28 cellular contexts compared by ENCODE assay signal in the genomic region with DNA sequence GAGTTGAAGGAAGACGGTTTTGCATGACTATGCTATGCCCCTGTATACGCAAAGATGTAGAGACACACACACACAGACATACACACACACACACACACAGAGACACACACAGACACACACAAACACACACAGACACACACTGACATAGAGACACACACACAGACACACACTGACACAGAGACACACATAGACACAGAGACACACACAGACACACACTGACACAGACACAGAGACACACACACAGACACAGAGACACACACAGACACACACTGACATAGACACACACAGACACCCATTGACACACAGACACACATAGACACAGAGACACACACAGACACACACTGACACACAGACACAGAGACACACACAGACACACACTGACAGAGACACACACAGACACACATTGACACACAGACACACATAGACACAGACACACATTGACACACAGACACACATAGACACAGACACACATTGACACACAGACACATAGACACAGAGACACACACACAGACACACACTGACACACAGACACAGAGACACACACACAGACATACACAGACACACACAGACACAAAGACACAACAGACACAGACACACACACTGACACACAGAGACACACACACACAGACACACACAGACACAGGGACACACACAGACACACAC.
DNase-seq lines count a peak whose midpoint lies in the region; ATAC-seq and TF ChIP-seq lines count a peak whose summit lies in the region.
"Had no signal": no experiment of that assay in that cellular context is flagged by ENCODE, and none has a peak within 500 bp of the region (broad histone marks: within the 10 kb centered on the region; RNA-seq: fewer than 3 reads in every experiment).

No MANE protein-coding gene starts in this region.

- H3K9ac ChIP-seq in OCI-LY1 (ENCODE audit: low read length), result no peak overlapping the region

- H3K36me3 ChIP-seq in OCI-LY1 (ENCODE audit: insufficient read depth, low read length) (peaks cover 10% of the 10 kb centered on the region), vagina (no peaks in the 10 kb centered on the region)
- H3K36me3 ChIP-seq: BE2C, esophagus squamous epithelium, left lung, upper lobe of left lung had no signal

- H3K4me1 Mint-ChIP-seq in stimulated activated naive CD8-positive, alpha-beta T cell treated with anti-CD3 and anti-CD28 coated beads, Interleukin-15, amount 100 ng/mL, for 72 hours, result peaks cover 18% of the 10 kb centered on the region
- H3K4me1 Mint-ChIP-seq: endodermal cell had no signal

- intact Hi-C loops in vagina (cut with DNase I), result no loop called here

- TF ChIP-seq POLR2A in vagina (IDR thresholded peaks at IDR 0.05), result no peak

- peak overlapping the region; percentile 57 for H3K27ac ChIP-seq in OCI-LY1 (ENCODE audit: low read depth, low read length, poor library complexity, severe bottlenecking)
- peak overlapping the region; percentile 30 for H3K27ac ChIP-seq in vagina
- H3K27ac ChIP-seq: coronary artery, esophagus squamous epithelium, hepatocyte, left lung, upper lobe of left lung had no signal

- H3K9me3 ChIP-seq in OCI-LY1 (ENCODE audit: low read length), result no peaks in the 10 kb centered on the region
- no peaks in the 10 kb centered on the region for H3K9me3 ChIP-seq in mononuclear cell (ENCODE audit: low read depth, low read length)
- no peaks in the 10 kb centered on the region for H3K9me3 ChIP-seq in vagina
- H3K9me3 ChIP-seq: BE2C, esophagus squamous epithelium, left lung, upper lobe of left lung had no signal

- H4K20me1 ChIP-seq in OCI-LY1 (ENCODE audit: insufficient read depth, low read length), result no peaks in the 10 kb centered on the region

- TF ChIP-seq CTCF in OCI-LY1 (IDR thresholded peaks at IDR 0.05; ENCODE audit: low read length), result no peak
- TF ChIP-seq CTCF in vagina (IDR thresholded peaks at IDR 0.05), result no peak

- peaks cover 31% of the 10 kb centered on the region for H3K4me1 ChIP-seq in OCI-LY1 (ENCODE audit: insufficient read depth, low read length, severe bottlenecking)
- peaks cover 51% of the 10 kb centered on the region for H3K4me1 ChIP-seq in mononuclear cell (ENCODE audit: insufficient read depth, low read length)
- peaks cover 64% of the 10 kb centered on the region for H3K4me1 ChIP-seq in vagina
- H3K4me1 ChIP-seq: BE2C had no signal

- H3K9me3 Mint-ChIP-seq in stimulated activated naive CD8-positive, alpha-beta T cell treated with anti-CD3 and anti-CD28 coated beads, Interleukin-15, amount 100 ng/mL, for 72 hours, result no peaks in the 10 kb centered on the region
- H3K9me3 Mint-ChIP-seq: activated T-helper 1 cell treated with anti-CD3 and anti-CD28 coated beads, Interleukin-12 subunit alpha, Interleukin-12 subunit beta, Interleukin-2, Interleukin-4 antibody, amounts not matched to agents 30 ng/mL and 10 ng/mL and 1 ng/mL, durations not matched to agents 14 hours and 24 hours and 36 hours; endodermal cell; immature natural killer cell; mesothelial cell of epicardium had no signal

- no peak for DNase-seq in stimulated activated naive CD8-positive, alpha-beta T cell treated with anti-CD3 and anti-CD28 coated beads, Interleukin-15, amount 100 ng/mL, for 72 hours
- DNase-seq in stimulated activated naive CD8-positive, alpha-beta T cell treated with anti-CD3 and anti-CD28 coated beads, Interleukin-15, Interleukin-2, amounts not matched to agents 100 U/mL and 50 U/mL, for 24 hours, result no peak
- no peak for DNase-seq in vagina (ENCODE audit: extremely low spot score in 2 of 2)
- DNase-seq in NCI-H1092 (lab: John Stamatoyannopoulos, UW), result no peak
- no peak for DNase-seq in AG08396 (ENCODE audit: low spot score)
- DNase-seq in H4 (ENCODE audit: low spot score), result no peak
- DNase-seq: activated CD4-positive, alpha-beta T cell treated with anti-CD3 and anti-CD28 coated beads, Interleukin-2, amount 50 U/mL, for 1 hour; activated naive CD4-positive, alpha-beta T cell treated with anti-CD3 and anti-CD28 coated beads, Interleukin-2, amount 50 U/mL, for 16 hours; amygdala; BE2C; endodermal cell; esophagus squamous epithelium; GOT3; immature natural killer cell; left lung; NCI-H1048; NCI-H187 treated with DMSO at 0.1 percent for 48 hours; PC-3; posterior cingulate gyrus; Right ventricle myocardium superior; stimulated activated CD4-positive, alpha-beta T cell treated with anti-CD3 and anti-CD28 coated beads, Interleukin-15, amount 100 ng/mL, for 24 hours; upper lobe of left lung had no signal

- peak; percentile 31 for ATAC-seq in stimulated activated naive CD8-positive, alpha-beta T cell treated with anti-CD3 and anti-CD28 coated beads, Interleukin-15, amount 100 ng/mL, for 72 hours
- ATAC-seq in stimulated activated naive CD8-positive, alpha-beta T cell treated with anti-CD3 and anti-CD28 coated beads, Interleukin-15, Interleukin-2, amounts not matched to agents 100 U/mL and 50 U/mL, for 24 hours, result no peak
- ATAC-seq: left lung, PC-3 had no signal

- H3K4me3 Mint-ChIP-seq in stimulated activated naive CD8-positive, alpha-beta T cell treated with anti-CD3 and anti-CD28 coated beads, Interleukin-15, amount 100 ng/mL, for 72 hours, result no peak overlapping the region
- H3K4me3 Mint-ChIP-seq: activated T-helper 1 cell treated with anti-CD3 and anti-CD28 coated beads, Interleukin-12 subunit alpha, Interleukin-12 subunit beta, Interleukin-2, Interleukin-4 antibody, amounts not matched to agents 30 ng/mL and 10 ng/mL and 1 ng/mL, durations not matched to agents 14 hours and 24 hours and 36 hours; endodermal cell; immature natural killer cell; mesothelial cell of epicardium had no signal

- no peak overlapping the region for H3K27ac Mint-ChIP-seq in stimulated activated naive CD8-positive, alpha-beta T cell treated with anti-CD3 and anti-CD28 coated beads, Interleukin-15, amount 100 ng/mL, for 72 hours
- H3K27ac Mint-ChIP-seq: activated T-helper 1 cell treated with anti-CD3 and anti-CD28 coated beads, Interleukin-12 subunit alpha, Interleukin-12 subunit beta, Interleukin-2, Interleukin-4 antibody, amounts not matched to agents 30 ng/mL and 10 ng/mL and 1 ng/mL, durations not matched to agents 14 hours and 24 hours and 36 hours; endodermal cell; immature natural killer cell; mesothelial cell of epicardium had no signal

- H3K27me3 ChIP-seq in OCI-LY1 (ENCODE audit: insufficient read depth, low read length) (no peaks in the 10 kb centered on the region), mononuclear cell (ENCODE audit: insufficient read depth, low read length) (no peaks in the 10 kb centered on the region), vagina (no peaks in the 10 kb centered on the region)
- H3K27me3 ChIP-seq: BE2C, esophagus squamous epithelium, left lung, upper lobe of left lung had no signal

- H3K27me3 Mint-ChIP-seq in stimulated activated naive CD8-positive, alpha-beta T cell treated with anti-CD3 and anti-CD28 coated beads, Interleukin-15, amount 100 ng/mL, for 72 hours, result no peaks in the 10 kb centered on the region

- no peak overlapping the region for H3K4me2 ChIP-seq in OCI-LY1 (ENCODE audit: low read length)
- H3K4me2 ChIP-seq: hepatocyte had no signal

- H3F3A ChIP-seq in OCI-LY1 (ENCODE audit: insufficient read depth, low read length), result no peaks in the 10 kb centered on the region

- H3K4me3 ChIP-seq in OCI-LY1 (ENCODE audit: low read depth, low read length, poor library complexity, severe bottlenecking) (no peak overlapping the region), mononuclear cell (ENCODE audit: low read length) (peak overlapping the region; percentile 47), vagina (no peak overlapping the region)
- H3K4me3 ChIP-seq: coronary artery, hepatocyte, left lung, upper lobe of left lung had no signal

- H3K9me2 ChIP-seq in OCI-LY1 (ENCODE audit: low read depth, low read length), result no peaks in the 10 kb centered on the region

- peaks cover 55% of the 10 kb centered on the region for H3K79me2 ChIP-seq in OCI-LY1 (ENCODE audit: insufficient read depth, low read length)
- H3K79me2 ChIP-seq: hepatocyte had no signal

- H2AFZ ChIP-seq in OCI-LY1 (ENCODE audit: low read length), result no peak overlapping the region
- H2AFZ ChIP-seq: hepatocyte had no signal
